Comparison of ENCODE assay signal across 24 cellular contexts in genomic region chr14:100393362-100393761, GRCh38. TPM values are rescaled to one million over a fixed set of nuclear protein-coding genes. Genes with fewer than 3 reads are reported as not detected.
DNase-seq lines count a peak whose midpoint lies in the region; ATAC-seq and TF ChIP-seq lines count a peak whose summit lies in the region.
"Had no signal": no experiment of that assay in that cellular context is flagged by ENCODE, and none has a peak within 500 bp of the region (broad histone marks: within the 10 kb centered on the region; RNA-seq: fewer than 3 reads in every experiment).

No MANE protein-coding gene starts in this region.

- peaks cover 24% of the 10 kb centered on the region for H3K4me1 ChIP-seq in left ventricle myocardium inferior

- H3K27ac Mint-ChIP-seq in mesothelial cell of epicardium = peak overlapping the region; percentile 60
- H3K27ac Mint-ChIP-seq in activated CD8-positive, alpha-beta T cell treated with anti-CD3 and anti-CD28 coated beads, Interleukin-2, amount 10 ng/mL, durations not matched to agents 7 days and 5 days = no peak overlapping the region
- H3K27ac Mint-ChIP-seq: CD4-positive, alpha-beta T cell; stimulated activated memory B cell treated with anti-CD40 and anti-IgM and Interleukin-4, amounts not matched to agents 10 μg/mL and 1 μg/mL and 100 μg/mL, for 72 hours had no signal

- no peaks in the 10 kb centered on the region for H3K27me3 Mint-ChIP-seq in mesothelial cell of epicardium (ENCODE audit: low read depth)
- H3K27me3 Mint-ChIP-seq in activated CD8-positive, alpha-beta T cell treated with anti-CD3 and anti-CD28 coated beads, Interleukin-2, amount 10 ng/mL, durations not matched to agents 7 days and 5 days (ENCODE audit: low read depth) = no peaks in the 10 kb centered on the region
- H3K27me3 Mint-ChIP-seq: CD4-positive, alpha-beta T cell; naive thymus-derived CD8-positive, alpha-beta T cell; stimulated activated memory B cell treated with anti-CD40 and anti-IgM and Interleukin-4, amounts not matched to agents 10 μg/mL and 1 μg/mL and 100 μg/mL, for 72 hours had no signal

- POLR2A ChIA-PET in activated CD8-positive, alpha-beta T cell treated with anti-CD3 and anti-CD28 coated beads, Interleukin-2, amount 10 ng/mL, durations not matched to agents 7 days and 5 days (lab: Charles Lee) = no interaction called here

- H3K27ac ChIP-seq in left ventricle myocardium inferior (replicated peaks) (no peak overlapping the region), WERI-Rb-1 (peak overlapping the region; percentile 70)
- H3K27ac ChIP-seq: heart right ventricle, HL-60, Peyer's patch, thyroid gland had no signal

- no peak for TF ChIP-seq CTCF in left ventricle myocardium inferior (IDR thresholded peaks at IDR 0.05; ENCODE audit: borderline replicate concordance)
- TF ChIP-seq CTCF in WERI-Rb-1 (IDR thresholded peaks at IDR 0.05; ENCODE audit: low read depth, low read length) = no peak
- no peak for TF ChIP-seq CTCF in mesothelial cell of epicardium (IDR thresholded peaks at IDR 0.05; ENCODE audit: unreplicated experiment)

- intact Hi-C loops in Right ventricle myocardium inferior (cut with DNase I) (no loop called here), left ventricle myocardium inferior (cut with micrococcal nuclease) (no loop called here)

- no peaks in the 10 kb centered on the region for H3K36me3 Mint-ChIP-seq in mesothelial cell of epicardium
- H3K36me3 Mint-ChIP-seq in activated CD8-positive, alpha-beta T cell treated with anti-CD3 and anti-CD28 coated beads, Interleukin-2, amount 10 ng/mL, durations not matched to agents 7 days and 5 days (ENCODE audit: low read depth) = no peaks in the 10 kb centered on the region

- ATAC-seq in Right ventricle myocardium inferior (no peak), HG02870 (IDR thresholded peaks at IDR 0.05; ENCODE audit: unreplicated experiment) (no peak)
- ATAC-seq in activated CD8-positive, alpha-beta T cell treated with anti-CD3 and anti-CD28 coated beads, Interleukin-2, amount 10 ng/mL, durations not matched to agents 7 days and 5 days = no peak
- ATAC-seq: heart right ventricle; naive thymus-derived CD8-positive, alpha-beta T cell; stimulated activated memory B cell treated with anti-CD40 and anti-IgM and Interleukin-4, amounts not matched to agents 10 μg/mL and 1 μg/mL and 100 μg/mL, for 72 hours had no signal

- H3K4me3 ChIP-seq in left ventricle myocardium inferior (no peak overlapping the region), WERI-Rb-1 (ENCODE audit: low read depth, low read length) (peak overlapping the region; percentile 11; the same call in 1 of the 2 replicates)
- H3K4me3 ChIP-seq: heart right ventricle, Peyer's patch, thyroid gland had no signal

- H3K9me3 Mint-ChIP-seq in mesothelial cell of epicardium = no peaks in the 10 kb centered on the region
- no peaks in the 10 kb centered on the region for H3K9me3 Mint-ChIP-seq in activated CD8-positive, alpha-beta T cell treated with anti-CD3 and anti-CD28 coated beads, Interleukin-2, amount 10 ng/mL, durations not matched to agents 7 days and 5 days (ENCODE audit: insufficient read depth)
- H3K9me3 Mint-ChIP-seq: CD4-positive, alpha-beta T cell; naive thymus-derived CD8-positive, alpha-beta T cell; stimulated activated memory B cell treated with anti-CD40 and anti-IgM and Interleukin-4, amounts not matched to agents 10 μg/mL and 1 μg/mL and 100 μg/mL, for 72 hours had no signal

- DNase-seq in Right ventricle myocardium inferior (ENCODE audit: missing footprints) = peak; percentile 51
- DNase-seq in left ventricle myocardium inferior = no peak
- peak; percentile 58 for DNase-seq in WERI-Rb-1
- DNase-seq in mesothelial cell of epicardium (ENCODE audit: low spot score in 2 of 2, unreplicated experiment in 2 of 2) = no peak
- DNase-seq in Kasumi-1 (lab: John Stamatoyannopoulos, UW) = no peak
- DNase-seq in activated CD8-positive, alpha-beta T cell treated with anti-CD3 and anti-CD28 coated beads, Interleukin-2, amount 10 ng/mL, durations not matched to agents 7 days and 5 days = no peak
- DNase-seq in NCI-H187 treated with DMSO at 0.1 percent for 48 hours (lab: John Stamatoyannopoulos, UW) = no peak
- DNase-seq: activated CD4-positive, alpha-beta T cell treated with anti-CD3 and anti-CD28 coated beads, Interleukin-2, amount 50 U/mL, for 4 hours; activated naive CD4-positive, alpha-beta T cell treated with Interleukin-2 at 50 U/mL for 16 hours; activated T-cell treated with anti-CD3 and anti-CD28 coated beads for 4 hours; aorta; CD4-positive, alpha-beta T cell; GOT3; heart right ventricle; mammary epithelial cell; MV-4-11; naive thymus-derived CD8-positive, alpha-beta T cell; NCI-H2081 treated with DMSO at 0.1 percent for 48 hours; NCI-H748 treated with DMSO at 0.1 percent for 48 hours; Peyer's patch; thyroid gland had no signal

- H3K36me3 ChIP-seq in left ventricle myocardium inferior (no peaks in the 10 kb centered on the region), WERI-Rb-1 (no peaks in the 10 kb centered on the region)
- H3K36me3 ChIP-seq: Peyer's patch, thyroid gland had no signal

- H3K4me1 Mint-ChIP-seq in mesothelial cell of epicardium = peaks cover 72% of the 10 kb centered on the region
- H3K4me1 Mint-ChIP-seq in activated CD8-positive, alpha-beta T cell treated with anti-CD3 and anti-CD28 coated beads, Interleukin-2, amount 10 ng/mL, durations not matched to agents 7 days and 5 days (ENCODE audit: low read depth) = no peaks in the 10 kb centered on the region

- H3K9me3 ChIP-seq in left ventricle myocardium inferior (replicated peaks) (no peaks in the 10 kb centered on the region), WERI-Rb-1 (ENCODE audit: severe bottlenecking) (no peaks in the 10 kb centered on the region)
- H3K9me3 ChIP-seq: heart right ventricle, Peyer's patch, thyroid gland had no signal

- CTCF ChIA-PET in activated CD8-positive, alpha-beta T cell treated with anti-CD3 and anti-CD28 coated beads, Interleukin-2, amount 10 ng/mL, durations not matched to agents 7 days and 5 days (lab: Charles Lee) = interaction anchor here (4.6 kb wide), 1 partner anchor 252 kb away, joined by 21 read pairs; no protein-coding TSS in a partner anchor

- H3K4me3 Mint-ChIP-seq in mesothelial cell of epicardium = no peak overlapping the region
- H3K4me3 Mint-ChIP-seq in activated CD8-positive, alpha-beta T cell treated with anti-CD3 and anti-CD28 coated beads, Interleukin-2, amount 10 ng/mL, durations not matched to agents 7 days and 5 days = no peak overlapping the region
- H3K4me3 Mint-ChIP-seq: CD4-positive, alpha-beta T cell; naive thymus-derived CD8-positive, alpha-beta T cell; stimulated activated memory B cell treated with anti-CD40 and anti-IgM and Interleukin-4, amounts not matched to agents 10 μg/mL and 1 μg/mL and 100 μg/mL, for 72 hours had no signal

- no peaks in the 10 kb centered on the region for H3K27me3 ChIP-seq in left ventricle myocardium inferior (ENCODE audit: low read depth)
- no peaks in the 10 kb centered on the region for H3K27me3 ChIP-seq in WERI-Rb-1 (ENCODE audit: insufficient read depth, low read depth, severe bottlenecking)
- H3K27me3 ChIP-seq: heart right ventricle, Peyer's patch, thyroid gland had no signal

RNA-seq across cellular contexts. Expression of gene WDR25, which starts 17.1 kb away (rescaled TPM):
- total RNA-seq in Right ventricle myocardium inferior (4.6 TPM), left ventricle myocardium inferior (5.4 TPM), mesothelial cell of epicardium (12.7 to 13.8 TPM (median 12.9 TPM) in 3 replicates)
- 1 to 10 TPM; 7.2 to 7.9 TPM for total RNA-seq in activated CD8-positive, alpha-beta T cell treated with anti-CD3 and anti-CD28 coated beads, Interleukin-2, amount 10 ng/mL, durations not matched to agents 7 days and 5 days

Comparison
In these comparisons a context has a peak if more than half of its experiments do, and no peak if none do; other contexts are left out.
1. DNase-seq: peak in Right ventricle myocardium inferior (single experiment) and WERI-Rb-1 (single experiment); none in left ventricle myocardium inferior (single experiment), mesothelial cell of epicardium (0 of 2), Kasumi-1 (0 of 2), activated CD8-positive, alpha-beta T cell treated with anti-CD3 and anti-CD28 coated beads, Interleukin-2, amount 10 ng/mL, durations not matched to agents 7 days and 5 days (single experiment) and NCI-H187 treated with DMSO at 0.1 percent for 48 hours (single experiment).